In the genomic region with DNA sequence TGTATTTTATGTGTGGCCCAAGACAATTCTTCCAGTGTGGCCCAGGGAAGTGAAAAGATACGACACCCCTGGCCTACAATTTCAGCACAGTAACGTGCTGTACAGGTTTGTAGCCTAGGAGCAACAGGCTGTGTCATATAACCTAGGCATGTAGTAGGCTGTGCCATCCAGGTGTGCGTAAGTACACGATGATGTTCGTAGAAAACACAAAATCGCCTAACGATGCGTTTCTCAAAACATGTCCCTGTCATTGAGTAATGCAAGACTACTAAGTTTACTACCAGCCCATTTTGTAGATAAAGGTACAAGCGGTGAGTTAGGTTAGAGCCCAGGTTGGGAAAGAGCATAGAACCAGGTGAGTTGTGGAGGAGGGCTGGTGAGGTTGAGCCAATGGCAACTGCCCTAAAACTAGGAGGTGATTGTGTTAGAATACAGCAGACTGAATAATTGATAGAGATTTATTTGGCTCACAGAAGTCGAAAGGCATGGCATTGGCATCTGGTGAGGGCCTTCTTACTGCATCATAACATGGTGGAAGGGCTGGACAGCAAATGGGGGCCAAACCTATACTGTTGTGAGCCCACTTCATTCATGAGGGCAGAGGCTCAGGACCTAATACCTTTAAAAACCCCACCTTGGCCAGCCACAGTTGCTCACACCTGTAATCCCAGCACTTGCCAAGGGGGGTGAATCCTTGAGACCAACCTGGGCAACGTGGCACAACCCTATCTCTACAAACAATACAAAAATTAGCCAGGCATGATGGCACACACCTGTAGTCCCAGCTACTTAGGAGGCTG, we compare ENCODE assay signal across 12 cellular contexts. TPM values are rescaled to one million over a fixed set of nuclear protein-coding genes. Genes with fewer than 3 reads are reported as not detected.
DNase-seq lines count a peak whose midpoint lies in the region; ATAC-seq and TF ChIP-seq lines count a peak whose summit lies in the region.
"Had no signal": no experiment of that assay in that cellular context is flagged by ENCODE, and none has a peak within 500 bp of the region (broad histone marks: within the 10 kb centered on the region; RNA-seq: fewer than 3 reads in every experiment).

No MANE protein-coding gene starts in this region.

- no peaks in the 10 kb centered on the region for H3K27me3 ChIP-seq in psoas muscle (ENCODE audit: insufficient read depth in 3 of 3, low read length in 2 of 3)
- H3K27me3 ChIP-seq: upper lobe of left lung had no signal

- H3K27me3 Mint-ChIP-seq in central memory CD8-positive, alpha-beta T cell = no peaks in the 10 kb centered on the region

- no peaks in the 10 kb centered on the region for H3K9me3 ChIP-seq in psoas muscle
- H3K9me3 ChIP-seq: upper lobe of left lung had no signal

- peak; percentile 0; the same call in 2 of the 3 replicates for ATAC-seq in SK-N-SH treated with all-trans-retinoic acid at 6 μM for 48 hours
- no peak for ATAC-seq in central memory CD8-positive, alpha-beta T cell (replicated peaks; ENCODE audit: extremely low read depth, poor library complexity, severe bottlenecking)
- no peak for ATAC-seq in psoas muscle
- no peak for ATAC-seq in GM21390 (IDR thresholded peaks at IDR 0.05; ENCODE audit: unreplicated experiment)

- peak overlapping the region; percentile 51 for H3K27ac ChIP-seq in psoas muscle

- peak; percentile 24 for DNase-seq in activated CD4-positive, alpha-beta T cell treated with anti-CD3 and anti-CD28 coated beads for 48 hours
- DNase-seq in activated CD4-positive, alpha-beta T cell treated with anti-CD3 and anti-CD28 coated beads, Interleukin-2, amount 50 U/mL, for 4 hours = no peak
- DNase-seq in central memory CD8-positive, alpha-beta T cell (ENCODE audit: low spot score in 2 of 2) = peak in 1 of 2 donors; percentile 25
- DNase-seq in psoas muscle (no peak), NCI-H146 (lab: John Stamatoyannopoulos, UW) (no peak), COLO829 (ENCODE audit: low spot score) (no peak)
- DNase-seq: cortex of kidney; stimulated activated CD4-positive, alpha-beta T cell treated with anti-CD3 and anti-CD28 coated beads, Interleukin-2, amount 100 ng/mL, for 48 hours; upper lobe of left lung had no signal

- peaks cover 51% of the 10 kb centered on the region for H3K4me1 ChIP-seq in psoas muscle

- H3K4me1 Mint-ChIP-seq in central memory CD8-positive, alpha-beta T cell = peaks cover 43% of the 10 kb centered on the region

- H3K36me3 ChIP-seq in psoas muscle (ENCODE audit: insufficient read depth in 1 of 2, low read depth in 1 of 2) = peaks cover 18 to 60% of the 10 kb centered on the region in 2 donors

- 74 to 84% (median 80%) methylated on average over 11 of the region's 11 CpGs for WGBS in psoas muscle, 3 donors

- TF ChIP-seq CTCF in psoas muscle (IDR thresholded peaks at IDR 0.05) = no peak

- intact Hi-C loops in psoas muscle (cut with DNase I) = no loop called here

- peaks cover 72% of the 10 kb centered on the region for H3K36me3 Mint-ChIP-seq in central memory CD8-positive, alpha-beta T cell (ENCODE audit: insufficient read depth)

- H3K4me3 ChIP-seq in psoas muscle = no peak overlapping the region

- H3K4me3 Mint-ChIP-seq in central memory CD8-positive, alpha-beta T cell = peak overlapping the region; percentile 24

- no peaks in the 10 kb centered on the region for H3K9me3 Mint-ChIP-seq in central memory CD8-positive, alpha-beta T cell

- H3K27ac Mint-ChIP-seq in central memory CD8-positive, alpha-beta T cell (ENCODE audit: low read depth) = peak overlapping the region; percentile 98

TF ChIP-seq in SK-N-SH treated with all-trans-retinoic acid at 6 μM for 48 hours, 23 proteins besides CTCF, POLR2A, EP300 and RAD21 (continues in another document):
- TF ChIP-seq TCF4 (CRISPR knock-in tag; IDR thresholded peaks at IDR 0.05; ENCODE audit: borderline replicate concordance) (no peak), OSR1 (CRISPR knock-in tag; IDR thresholded peaks at IDR 0.05) (no peak), ZFP3 (CRISPR knock-in tag; IDR thresholded peaks at IDR 0.05) (no peak), SNAI2 (CRISPR knock-in tag; IDR thresholded peaks at IDR 0.05) (no peak), PPARA (CRISPR knock-in tag; IDR thresholded peaks at IDR 0.05; ENCODE audit: borderline replicate concordance) (no peak), GLIS3 (CRISPR knock-in tag; IDR thresholded peaks at IDR 0.05) (no peak), ZNF565 (CRISPR knock-in tag; conservative IDR thresholded peaks at IDR 0.05; ENCODE audit: low read depth) (no peak), ZNF8 (CRISPR knock-in tag; IDR thresholded peaks at IDR 0.05) (no peak), ISL1 (CRISPR knock-in tag; IDR thresholded peaks at IDR 0.05) (no peak), ARNTL (CRISPR knock-in tag; IDR thresholded peaks at IDR 0.05; ENCODE audit: borderline replicate concordance, low read depth) (0 out of 2 replicates have a peak, but pooled peaks have one; percentile 61), BACH2 (CRISPR knock-in tag; IDR thresholded peaks at IDR 0.05; ENCODE audit: borderline replicate concordance) (no peak), CSDC2 (CRISPR knock-in tag; IDR thresholded peaks at IDR 0.05) (no peak), ZFP30 (CRISPR knock-in tag; IDR thresholded peaks at IDR 0.05) (peak; percentile 32; the same call in 1 of the 2 replicates), RARB (CRISPR knock-in tag; IDR thresholded peaks at IDR 0.05) (peak; percentile 36; the same call in 1 of the 2 replicates), ZC3H10 (CRISPR knock-in tag; IDR thresholded peaks at IDR 0.05) (no peak)
- TF ChIP-seq, protein P1, sequence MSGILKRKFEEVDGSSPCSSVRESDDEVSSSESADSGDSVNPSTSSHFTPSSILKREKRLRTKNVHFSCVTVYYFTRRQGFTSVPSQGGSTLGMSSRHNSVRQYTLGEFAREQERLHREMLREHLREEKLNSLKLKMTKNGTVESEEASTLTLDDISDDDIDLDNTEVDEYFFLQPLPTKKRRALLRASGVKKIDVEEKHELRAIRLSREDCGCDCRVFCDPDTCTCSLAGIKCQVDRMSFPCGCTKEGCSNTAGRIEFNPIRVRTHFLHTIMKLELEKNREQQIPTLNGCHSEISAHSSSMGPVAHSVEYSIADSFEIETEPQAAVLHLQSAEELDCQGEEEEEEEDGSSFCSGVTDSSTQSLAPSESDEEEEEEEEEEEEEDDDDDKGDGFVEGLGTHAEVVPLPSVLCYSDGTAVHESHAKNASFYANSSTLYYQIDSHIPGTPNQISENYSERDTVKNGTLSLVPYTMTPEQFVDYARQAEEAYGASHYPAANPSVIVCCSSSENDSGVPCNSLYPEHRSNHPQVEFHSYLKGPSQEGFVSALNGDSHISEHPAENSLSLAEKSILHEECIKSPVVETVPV (CRISPR knock-in tag; IDR thresholded peaks at IDR 0.05) = peak; percentile 90
- TF ChIP-seq, protein P2, sequence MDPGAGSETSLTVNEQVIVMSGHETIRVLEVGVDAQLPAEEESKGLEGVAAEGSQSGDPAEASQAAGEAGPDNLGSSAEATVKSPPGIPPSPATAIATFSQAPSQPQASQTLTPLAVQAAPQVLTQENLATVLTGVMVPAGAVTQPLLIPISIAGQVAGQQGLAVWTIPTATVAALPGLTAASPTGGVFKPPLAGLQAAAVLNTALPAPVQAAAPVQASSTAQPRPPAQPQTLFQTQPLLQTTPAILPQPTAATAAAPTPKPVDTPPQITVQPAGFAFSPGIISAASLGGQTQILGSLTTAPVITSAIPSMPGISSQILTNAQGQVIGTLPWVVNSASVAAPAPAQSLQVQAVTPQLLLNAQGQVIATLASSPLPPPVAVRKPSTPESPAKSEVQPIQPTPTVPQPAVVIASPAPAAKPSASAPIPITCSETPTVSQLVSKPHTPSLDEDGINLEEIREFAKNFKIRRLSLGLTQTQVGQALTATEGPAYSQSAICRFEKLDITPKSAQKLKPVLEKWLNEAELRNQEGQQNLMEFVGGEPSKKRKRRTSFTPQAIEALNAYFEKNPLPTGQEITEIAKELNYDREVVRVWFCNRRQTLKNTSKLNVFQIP (CRISPR knock-in tag; IDR thresholded peaks at IDR 0.05; ENCODE audit: borderline replicate concordance, low read depth) = no peak
- TF ChIP-seq, protein P3, sequence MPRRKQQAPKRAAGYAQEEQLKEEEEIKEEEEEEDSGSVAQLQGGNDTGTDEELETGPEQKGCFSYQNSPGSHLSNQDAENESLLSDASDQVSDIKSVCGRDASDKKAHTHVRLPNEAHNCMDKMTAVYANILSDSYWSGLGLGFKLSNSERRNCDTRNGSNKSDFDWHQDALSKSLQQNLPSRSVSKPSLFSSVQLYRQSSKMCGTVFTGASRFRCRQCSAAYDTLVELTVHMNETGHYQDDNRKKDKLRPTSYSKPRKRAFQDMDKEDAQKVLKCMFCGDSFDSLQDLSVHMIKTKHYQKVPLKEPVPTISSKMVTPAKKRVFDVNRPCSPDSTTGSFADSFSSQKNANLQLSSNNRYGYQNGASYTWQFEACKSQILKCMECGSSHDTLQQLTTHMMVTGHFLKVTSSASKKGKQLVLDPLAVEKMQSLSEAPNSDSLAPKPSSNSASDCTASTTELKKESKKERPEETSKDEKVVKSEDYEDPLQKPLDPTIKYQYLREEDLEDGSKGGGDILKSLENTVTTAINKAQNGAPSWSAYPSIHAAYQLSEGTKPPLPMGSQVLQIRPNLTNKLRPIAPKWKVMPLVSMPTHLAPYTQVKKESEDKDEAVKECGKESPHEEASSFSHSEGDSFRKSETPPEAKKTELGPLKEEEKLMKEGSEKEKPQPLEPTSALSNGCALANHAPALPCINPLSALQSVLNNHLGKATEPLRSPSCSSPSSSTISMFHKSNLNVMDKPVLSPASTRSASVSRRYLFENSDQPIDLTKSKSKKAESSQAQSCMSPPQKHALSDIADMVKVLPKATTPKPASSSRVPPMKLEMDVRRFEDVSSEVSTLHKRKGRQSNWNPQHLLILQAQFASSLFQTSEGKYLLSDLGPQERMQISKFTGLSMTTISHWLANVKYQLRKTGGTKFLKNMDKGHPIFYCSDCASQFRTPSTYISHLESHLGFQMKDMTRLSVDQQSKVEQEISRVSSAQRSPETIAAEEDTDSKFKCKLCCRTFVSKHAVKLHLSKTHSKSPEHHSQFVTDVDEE (CRISPR knock-in tag; IDR thresholded peaks at IDR 0.05) = no peak

RNA-seq across cellular contexts. Expression of a gene that starts 4.2 kb away (rescaled TPM):
- total RNA-seq in psoas muscle = 1,000 to 10,000 TPM; 1,399 to 2,094 (median 1,752) TPM
- 1,000 to 10,000 TPM; 1,437 to 2,724 (median 2,114) TPM for polyA plus RNA-seq in psoas muscle

RNA-seq across cellular contexts. Expression of a gene that starts 19.2 kb away (rescaled TPM):
- not detected for total RNA-seq in psoas muscle
- not detected for polyA plus RNA-seq in psoas muscle
- total RNA-seq: myocyte, upper lobe of left lung had no signal

RNA-seq across cellular contexts. Expression of a gene that starts 41.5 kb away (rescaled TPM):
- total RNA-seq in psoas muscle = under 1 TPM in 2 of 4 donors, not detected in 2; 0.06 to 0.14 TPM
- under 1 TPM; under 0.01 to 0.03 (median 0.01) TPM for polyA plus RNA-seq in psoas muscle
- total RNA-seq: myocyte had no signal
